ENCODE assay signal across 1 cellular context in the genomic region with DNA sequence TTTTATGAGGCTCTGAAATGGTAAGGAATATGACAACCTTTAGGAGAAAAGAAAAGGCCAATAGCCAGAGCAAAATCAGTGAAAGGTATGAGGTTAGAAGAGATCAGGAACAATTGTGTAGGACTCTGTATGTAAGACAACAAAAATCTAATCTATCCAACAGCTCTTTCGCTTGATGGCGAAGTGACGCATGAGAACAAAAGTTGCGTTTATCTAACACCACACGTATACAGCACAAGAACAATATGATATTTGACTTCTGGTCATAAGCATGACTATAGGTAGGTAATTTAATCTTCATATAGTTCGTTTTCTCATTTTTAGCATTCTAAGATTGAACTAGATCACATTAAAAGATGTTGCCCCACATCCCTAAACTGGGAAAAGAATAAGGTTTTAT.
TF ChIP-seq lines count a peak whose summit lies in the region.

No MANE protein-coding gene starts in this region.

TF ChIP-seq in K562, 482 proteins besides CTCF, POLR2A, EP300 and RAD21:
- TF ChIP-seq CBX1 (IDR thresholded peaks at IDR 0.05; ENCODE audit: low read depth) = no peak
- TF ChIP-seq ZNF507 (tag; conservative IDR thresholded peaks at IDR 0.05) = no peak
- no peak for TF ChIP-seq ZNF707 (CRISPR knock-in tag; conservative IDR thresholded peaks at IDR 0.05)
- TF ChIP-seq RBM25 (IDR thresholded peaks at IDR 0.05; ENCODE audit: low read depth, low read length, severe bottlenecking) = no peak
- no peak for TF ChIP-seq ZNF316 (IDR thresholded peaks at IDR 0.05)
- TF ChIP-seq CBX8 (IDR thresholded peaks at IDR 0.05; ENCODE audit: borderline replicate concordance, extremely low read depth, low read depth, low read length, poor library complexity, severe bottlenecking) = no peak
- TF ChIP-seq ZNF583 (CRISPR knock-in tag; IDR thresholded peaks at IDR 0.05) = no peak
- TF ChIP-seq, protein P1, sequence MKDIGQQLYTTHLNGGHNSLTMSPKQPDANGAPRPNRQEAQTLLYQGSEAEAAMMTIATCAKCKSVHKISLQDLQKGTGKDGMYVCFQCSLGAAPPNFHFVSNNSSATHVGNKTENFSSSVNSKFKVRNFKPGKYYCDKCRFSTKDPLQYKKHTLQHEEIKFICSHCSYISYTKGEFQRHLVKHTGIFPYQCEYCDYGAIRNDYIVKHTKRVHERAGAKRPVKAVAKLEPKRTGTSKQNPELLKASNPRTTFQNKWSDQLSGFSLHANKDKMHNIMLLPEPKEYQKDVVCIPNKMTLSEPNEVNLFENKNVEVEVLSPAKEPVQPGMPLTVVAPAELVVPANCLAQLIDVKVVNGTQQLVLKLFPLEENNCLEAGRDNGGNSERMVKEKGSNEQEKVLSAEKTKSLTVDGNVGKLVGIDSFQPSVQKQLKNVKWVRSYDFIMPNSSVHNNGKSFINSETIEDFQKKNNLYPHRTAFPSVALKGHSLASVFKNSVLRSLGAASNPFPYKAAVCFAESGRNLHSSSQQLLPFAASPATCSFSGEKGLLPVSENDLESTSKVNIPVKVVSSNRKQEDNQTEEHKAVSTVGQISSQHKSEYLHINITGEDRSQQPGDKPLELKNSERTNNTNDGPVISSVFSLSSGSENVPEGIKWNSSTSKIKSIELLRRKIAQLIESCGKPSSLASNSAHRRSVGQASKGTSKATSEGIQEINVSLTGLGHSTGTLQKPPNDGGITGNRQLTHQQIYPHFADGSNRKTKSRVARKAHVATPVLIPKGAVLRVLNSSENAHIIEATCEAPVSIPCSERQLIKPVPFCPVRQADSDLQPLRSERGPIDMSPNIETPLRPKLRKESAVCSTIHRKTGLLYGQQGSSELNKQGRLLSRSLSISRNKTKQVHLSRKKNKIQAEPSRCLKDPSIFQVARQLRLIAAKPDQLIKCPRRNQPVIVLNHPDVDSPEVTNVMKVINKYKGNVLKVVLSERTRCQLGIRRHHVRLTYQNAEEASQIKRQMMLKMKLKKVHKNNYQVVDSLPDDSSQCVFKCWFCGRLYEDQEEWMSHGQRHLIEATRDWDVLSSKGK (CRISPR knock-in tag; IDR thresholded peaks at IDR 0.05) = no peak
TF ChIP-seq in K562: peak in this region for 0.
